Comparison of ENCODE assay signal across 8 cellular contexts in genomic region chr20:2840138-2840966, GRCh38. TPM values are rescaled to one million over a fixed set of nuclear protein-coding genes. Genes with fewer than 3 reads are reported as not detected.
DNase-seq lines count a peak whose midpoint lies in the region; ATAC-seq and FAIRE-seq lines count a peak whose summit lies in the region.

A gene with protein sequence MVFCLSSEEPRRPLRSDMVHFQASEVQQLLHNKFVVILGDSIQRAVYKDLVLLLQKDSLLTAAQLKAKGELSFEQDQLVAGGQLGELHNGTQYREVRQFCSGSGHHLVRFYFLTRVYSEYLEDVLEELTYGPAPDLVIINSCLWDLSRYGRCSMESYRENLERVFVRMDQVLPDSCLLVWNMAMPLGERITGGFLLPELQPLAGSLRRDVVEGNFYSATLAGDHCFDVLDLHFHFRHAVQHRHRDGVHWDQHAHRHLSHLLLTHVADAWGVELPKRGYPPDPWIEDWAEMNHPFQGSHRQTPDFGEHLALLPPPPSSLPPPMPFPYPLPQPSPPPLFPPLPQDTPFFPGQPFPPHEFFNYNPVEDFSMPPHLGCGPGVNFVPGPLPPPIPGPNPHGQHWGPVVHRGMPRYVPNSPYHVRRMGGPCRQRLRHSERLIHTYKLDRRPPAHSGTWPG (minus strand): TSS chr20:2840655. CDS start chr20:2839912, 743 bp downstream.
TSS of gene VPS16 (plus strand) at chr20:2840745. CDS start at chr20:2840775, 30 bp downstream.

- H3K27ac ChIP-seq in naive thymus-derived CD4-positive, alpha-beta T cell (ENCODE audit: low read depth, low read length): peak within 1 kb of the TSS; percentile 77

- H3K9me3 Mint-ChIP-seq in activated T-cell treated with anti-CD3 and anti-CD28 coated beads, Interleukin-2, amount 50 U/mL, for 72 hours: peaks cover 0 to 2% of the 10 kb centered on the region in 2 donors
- peaks cover 0 to 4% (median 0%) of the 10 kb centered on the region in 11 donors for H3K9me3 Mint-ChIP-seq in naive thymus-derived CD4-positive, alpha-beta T cell
- peaks cover 0 to 2% of the 10 kb centered on the region in 2 donors for H3K9me3 Mint-ChIP-seq in stimulated activated naive B cell treated with anti-CD40 and anti-IgM and Interleukin-4, amounts not matched to agents 10 μg/mL and 1 μg/mL and 100 μg/mL, for 72 hours

- H3K4me3 Mint-ChIP-seq in activated T-cell treated with anti-CD3 and anti-CD28 coated beads, Interleukin-2, amount 50 U/mL, for 72 hours: peak within 1 kb of the TSS; percentile 86 to 91
- peak within 1 kb of the TSS; percentile 83 to 93 (median 90) for H3K4me3 Mint-ChIP-seq in naive thymus-derived CD4-positive, alpha-beta T cell
- H3K4me3 Mint-ChIP-seq in stimulated activated naive B cell treated with anti-CD40 and anti-IgM and Interleukin-4, amounts not matched to agents 10 μg/mL and 1 μg/mL and 100 μg/mL, for 72 hours: peak within 1 kb of the TSS; percentile 90 to 91

- H3K4me1 Mint-ChIP-seq in activated T-cell treated with anti-CD3 and anti-CD28 coated beads, Interleukin-2, amount 50 U/mL, for 72 hours (ENCODE audit: low read depth): peaks cover 38% of the 10 kb centered on the region
- peaks cover 18 to 48% (median 45%) of the 10 kb centered on the region in 7 donors for H3K4me1 Mint-ChIP-seq in naive thymus-derived CD4-positive, alpha-beta T cell
- peaks cover 25 to 26% of the 10 kb centered on the region in 2 donors for H3K4me1 Mint-ChIP-seq in stimulated activated naive B cell treated with anti-CD40 and anti-IgM and Interleukin-4, amounts not matched to agents 10 μg/mL and 1 μg/mL and 100 μg/mL, for 72 hours

- no peaks in the 10 kb centered on the region for H3K9me3 ChIP-seq in naive thymus-derived CD4-positive, alpha-beta T cell (ENCODE audit: control insufficient read depth in 2 of 3, low read length in 3 of 3)

- peak within 1 kb of the TSS; percentile 72 for H3K4me3 ChIP-seq in naive thymus-derived CD4-positive, alpha-beta T cell (ENCODE audit: low read length)

- POLR2A ChIA-PET in naive thymus-derived CD4-positive, alpha-beta T cell (lab: Charles Lee): interaction anchor here (0.6 to 2.5 kb wide), 15 partner anchors 10 to 370 kb away, joined by 3 to 15 read pairs (median 5); partner anchors contain the start of genes IDH3B, NOP56, PTPRA and SNRPB

- ATAC-seq in GM21526 (IDR thresholded peaks at IDR 0.05; ENCODE audit: low FRiP score, unreplicated experiment): peak; percentile 91
- peak; percentile 98 for ATAC-seq in activated T-cell treated with anti-CD3 and anti-CD28 coated beads, Interleukin-2, amount 50 U/mL, for 72 hours (replicated peaks in 1 of 2)
- peak; percentile 97 for ATAC-seq in naive thymus-derived CD4-positive, alpha-beta T cell
- peak; percentile 99 for ATAC-seq in stimulated activated naive B cell treated with anti-CD40 and anti-IgM and Interleukin-4, amounts not matched to agents 10 μg/mL and 1 μg/mL and 100 μg/mL, for 72 hours (replicated peaks)

- no peak for FAIRE-seq in RCC 7860 (lab: Jason Lieb, UNC)

- H3K27ac Mint-ChIP-seq in activated T-cell treated with anti-CD3 and anti-CD28 coated beads, Interleukin-2, amount 50 U/mL, for 72 hours: peak within 1 kb of the TSS; percentile 94
- peak within 1 kb of the TSS; percentile 67 to 95 (median 92) for H3K27ac Mint-ChIP-seq in naive thymus-derived CD4-positive, alpha-beta T cell
- H3K27ac Mint-ChIP-seq in stimulated activated naive B cell treated with anti-CD40 and anti-IgM and Interleukin-4, amounts not matched to agents 10 μg/mL and 1 μg/mL and 100 μg/mL, for 72 hours: peak within 1 kb of the TSS; percentile 98

- peaks cover 4 to 7% of the 10 kb centered on the region in 2 donors for H3K36me3 Mint-ChIP-seq in activated T-cell treated with anti-CD3 and anti-CD28 coated beads, Interleukin-2, amount 50 U/mL, for 72 hours (ENCODE audit: insufficient read depth in 2 of 2)
- peaks cover 0 to 19% (median 4%) of the 10 kb centered on the region in 5 donors for H3K36me3 Mint-ChIP-seq in naive thymus-derived CD4-positive, alpha-beta T cell
- H3K36me3 Mint-ChIP-seq in stimulated activated naive B cell treated with anti-CD40 and anti-IgM and Interleukin-4, amounts not matched to agents 10 μg/mL and 1 μg/mL and 100 μg/mL, for 72 hours: peaks cover 15 to 45% of the 10 kb centered on the region in 2 donors

- CTCF ChIA-PET in naive thymus-derived CD4-positive, alpha-beta T cell (lab: Charles Lee): interaction anchor here (1.0 to 1.1 kb wide), 3 partner anchors 14 to 127 kb away, joined by 3 to 4 read pairs (median 3); no protein-coding TSS in a partner anchor

- intact Hi-C loops in naive thymus-derived CD4-positive, alpha-beta T cell (cut with micrococcal nuclease): loop anchor here (1.0 to 2.0 kb wide), 8 partner anchors 33 to 568 kb away; partner anchors contain the start of genes PTPRA (in 2 of the 2), CPXM1 (in 1 of the 2), EBF4 (in 1 of the 2) and NOP56 (in 1 of the 2)

- DNase-seq in DMS114 treated with DMSO at 0.1 percent for 48 hours (lab: John Stamatoyannopoulos, UW; ENCODE audit: unreplicated experiment): peak; percentile 71
- peak; percentile 99 for DNase-seq in HuH-7.5 (ENCODE audit: low spot score)
- DNase-seq in RCC 7860 (ENCODE audit: low spot score): peak; percentile 60
- peak; percentile 91 to 92 for DNase-seq in activated T-cell treated with anti-CD3 and anti-CD28 coated beads, Interleukin-2, amount 50 U/mL, for 72 hours
- DNase-seq in fibroblast of gingiva (ENCODE audit: low read depth): peak; percentile 85
- peak; percentile 83 to 94 (median 90) for DNase-seq in naive thymus-derived CD4-positive, alpha-beta T cell
- DNase-seq in stimulated activated naive B cell treated with anti-CD40 and anti-IgM and Interleukin-4, amounts not matched to agents 10 μg/mL and 1 μg/mL and 100 μg/mL, for 72 hours: peak; percentile 92

- peaks cover 15 to 21% of the 10 kb centered on the region in 2 donors for H3K4me1 ChIP-seq in naive thymus-derived CD4-positive, alpha-beta T cell (ENCODE audit: control insufficient read depth in 2 of 2, insufficient read depth in 2 of 2, low read length in 2 of 2)

- H3K27me3 ChIP-seq in naive thymus-derived CD4-positive, alpha-beta T cell (ENCODE audit: control insufficient read depth in 2 of 2, insufficient read depth in 2 of 2, low read length in 2 of 2): no peaks in the 10 kb centered on the region

- no peaks in the 10 kb centered on the region for H3K27me3 Mint-ChIP-seq in activated T-cell treated with anti-CD3 and anti-CD28 coated beads, Interleukin-2, amount 50 U/mL, for 72 hours (ENCODE audit: low read depth)
- no peaks in the 10 kb centered on the region for H3K27me3 Mint-ChIP-seq in naive thymus-derived CD4-positive, alpha-beta T cell
- no peaks in the 10 kb centered on the region for H3K27me3 Mint-ChIP-seq in stimulated activated naive B cell treated with anti-CD40 and anti-IgM and Interleukin-4, amounts not matched to agents 10 μg/mL and 1 μg/mL and 100 μg/mL, for 72 hours

- H3K36me3 ChIP-seq in naive thymus-derived CD4-positive, alpha-beta T cell (ENCODE audit: control insufficient read depth in 2 of 3, insufficient read depth in 3 of 3, low read length in 3 of 3): peaks cover 0 to 8% (median 0%) of the 10 kb centered on the region in 3 experiments

RNA-seq across cellular contexts. Expression of the first gene that starts in this region (rescaled TPM):
- 10 to 100 TPM; 52.8 to 58.9 TPM for total RNA-seq in activated T-cell treated with anti-CD3 and anti-CD28 coated beads, Interleukin-2, amount 50 U/mL, for 72 hours
- total RNA-seq in naive thymus-derived CD4-positive, alpha-beta T cell: 100 to 1,000 TPM in 1 of 5 experiments, 10 to 100 TPM in 4; 27.8 to 105 (median 72.5) TPM
- 10 to 100 TPM; 23.6 to 27.3 TPM for polyA plus RNA-seq in naive thymus-derived CD4-positive, alpha-beta T cell

RNA-seq across cellular contexts. Expression of gene VPS16, which starts in this region (rescaled TPM):
- total RNA-seq in activated T-cell treated with anti-CD3 and anti-CD28 coated beads, Interleukin-2, amount 50 U/mL, for 72 hours: 10 to 100 TPM; 54.3 to 60.7 TPM
- 10 to 100 TPM; 45.5 to 62.4 (median 56.1) TPM for total RNA-seq in naive thymus-derived CD4-positive, alpha-beta T cell
- polyA plus RNA-seq in naive thymus-derived CD4-positive, alpha-beta T cell: 10 to 100 TPM; 25.0 to 43.3 TPM

Comparison
In these comparisons a context has a peak if more than half of its experiments do, and no peak if none do; other contexts are left out.
1. Peak in every context shown above with its lines: DNase-seq, ATAC-seq, H3K4me3 ChIP-seq and H3K27ac ChIP-seq.